ENCODE assay signal across 8 cellular contexts in the genomic region with DNA sequence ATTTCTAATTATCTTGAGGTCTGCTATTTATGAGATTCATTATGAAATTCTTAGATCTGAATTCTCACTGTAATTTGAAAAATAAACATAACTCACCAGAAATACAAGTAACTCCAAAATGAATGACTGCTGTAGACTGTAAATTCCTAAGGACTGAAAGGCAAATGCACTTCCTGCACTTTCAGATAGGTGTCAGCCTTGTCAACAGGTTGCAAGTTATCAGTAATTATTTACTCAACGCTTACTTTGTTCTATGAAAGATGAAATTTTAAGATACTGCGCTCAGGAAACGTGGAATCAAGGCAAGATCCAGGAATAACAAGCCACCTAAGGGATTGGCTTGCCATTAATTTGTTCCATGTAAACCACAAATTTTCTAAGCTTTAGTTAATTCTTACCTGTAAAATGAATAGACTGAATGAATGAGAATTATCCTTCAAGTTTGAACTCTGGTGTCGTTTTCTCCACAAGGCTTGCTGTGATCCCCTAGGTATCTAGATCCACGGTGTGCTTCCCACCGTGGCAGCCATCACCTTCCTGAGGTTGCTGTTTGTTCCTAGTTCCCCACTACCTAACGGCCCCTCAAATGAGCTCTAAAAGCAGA. TPM values are rescaled to one million over a fixed set of nuclear protein-coding genes. Genes with fewer than 3 reads are reported as not detected.
DNase-seq lines count a peak whose midpoint lies in the region; ATAC-seq, FAIRE-seq and TF ChIP-seq lines count a peak whose summit lies in the region.

No MANE protein-coding gene starts in this region.

- H3K14ac ChIP-seq in H1 (ENCODE audit: insufficient read length) = no peak overlapping the region

- POLR2A ChIA-PET in H1 (lab: Charles Lee; ENCODE audit: partially characterized antibody) = interaction anchor here (0.7 kb wide), 1 partner anchor 1399 kb away, joined by 5 read pairs; no protein-coding TSS in a partner anchor

- TF ChIP-seq RAD21 in H1 (IDR thresholded peaks at IDR 0.05 in 1 of 2, conservative IDR thresholded peaks at IDR 0.05 in 1 of 2; ENCODE audit: low read depth in 2 of 2, low read length in 2 of 2) = peak; percentile 86 to 88

- no peak overlapping the region for H4K5ac ChIP-seq in H1 (ENCODE audit: insufficient read length, low read depth, low read length)

- H3K4me1 ChIP-seq in H1 (replicated peaks in 1 of 4; ENCODE audit: control insufficient read depth in 3 of 4, insufficient read depth in 4 of 4, low read length in 3 of 4) = no peaks in the 10 kb centered on the region

- no peak overlapping the region for H4K8ac ChIP-seq in H1 (ENCODE audit: extremely low read depth, insufficient read depth, low read length)

- no peak overlapping the region for H2AK5ac ChIP-seq in H1 (ENCODE audit: low read depth, low read length)

- ATAC-seq in HG03095 (IDR thresholded peaks at IDR 0.05; ENCODE audit: unreplicated experiment) = peak; percentile 71

- H3K4me1 Mint-ChIP-seq in nephron progenitor cell = no peaks in the 10 kb centered on the region

- no peak overlapping the region for H3K4ac ChIP-seq in H1 (replicated peaks; ENCODE audit: insufficient read length, low read depth, low read length)

- TF ChIP-seq EP300 in H1 (IDR thresholded peaks at IDR 0.05; ENCODE audit: borderline replicate concordance in 1 of 2, low read depth in 2 of 2, low read length in 2 of 2) = no peak

- no peak overlapping the region for H3K27ac ChIP-seq in 22Rv1
- no peak overlapping the region for H3K27ac ChIP-seq in H1 (ENCODE audit: low read depth, low read length)

- H2BK5ac ChIP-seq in H1 (ENCODE audit: low read depth, low read length) = no peak overlapping the region

- no peak overlapping the region for H3K4me3 Mint-ChIP-seq in nephron progenitor cell

- no peaks in the 10 kb centered on the region for H3K9me3 Mint-ChIP-seq in nephron progenitor cell

- TF ChIP-seq POLR2A in H1 (IDR thresholded peaks at IDR 0.05; ENCODE audit: control extremely low read depth in 1 of 2, low read depth in 2 of 2, low read length in 2 of 2) = no peak

- no peak overlapping the region for H3K4me2 ChIP-seq in H1 (ENCODE audit: insufficient read depth in 1 of 2, low read depth in 2 of 2, low read length in 2 of 2)

- no peaks in the 10 kb centered on the region for H3K79me2 ChIP-seq in H1 (ENCODE audit: control insufficient read depth in 1 of 2, insufficient read depth in 2 of 2, low read length in 2 of 2)

- no peaks in the 10 kb centered on the region for H3K27me3 ChIP-seq in H1 (replicated peaks in 1 of 4; ENCODE audit: control insufficient read depth in 3 of 4, extremely low read depth in 1 of 4, insufficient read depth in 3 of 4, low read length in 3 of 4)

- no peak overlapping the region for H3K23ac ChIP-seq in H1 (ENCODE audit: insufficient read length)

- no peaks in the 10 kb centered on the region for H3K23me2 ChIP-seq in H1 (ENCODE audit: low read depth, low read length)

- no peak overlapping the region for H3K9ac ChIP-seq in H1 (replicated peaks in 1 of 4; ENCODE audit: extremely low read depth in 1 of 4, low read depth in 3 of 4, low read length in 3 of 4)

- CTCF ChIA-PET in H1 (lab: Charles Lee; ENCODE audit: partially characterized antibody) = interaction anchor here (0.6 to 4.3 kb wide), 31 partner anchors 10 to 1131 kb away, joined by 3 to 30 read pairs (median 3); no protein-coding TSS in a partner anchor

- no peak overlapping the region for H3K27ac Mint-ChIP-seq in nephron progenitor cell

- in situ Hi-C loops in G401 (cut with HindIII; ENCODE audit: low sequenced_read_pairs) = no loop called here

- H3K18ac ChIP-seq in H1 (ENCODE audit: extremely low read depth, low read length) = no peak overlapping the region

- no peak overlapping the region for H3K4me3 ChIP-seq in H1 (ENCODE audit: extremely low read depth in 1 of 4, insufficient read depth in 2 of 4, low read depth in 3 of 4, low read length in 4 of 4)

- H2BK15ac ChIP-seq in H1 (ENCODE audit: low read length) = no peak overlapping the region

- H3K36me3 Mint-ChIP-seq in nephron progenitor cell (ENCODE audit: low read depth) = peaks cover 28% of the 10 kb centered on the region

- peak; percentile 34 for DNase-seq in G401 (ENCODE audit: low spot score)
- DNase-seq in RCC 7860 (ENCODE audit: low spot score) = peak; percentile 50
- no peak for DNase-seq in H1 (ENCODE audit: low read depth in 1 of 2, low spot score in 2 of 2)
- peak; percentile 13 for DNase-seq in nephron progenitor cell
- no peak for DNase-seq in activated effector memory CD4-positive, alpha-beta T cell treated with anti-CD3 and anti-CD28 coated beads, Interleukin-2, amount 50 U/mL, for 16 hours
- no peak for DNase-seq in stimulated activated naive CD4-positive, alpha-beta T cell treated with Interleukin-2 at 50 U/mL for 16 hours (lab: John Stamatoyannopoulos, UW)

- FAIRE-seq in RCC 7860 (lab: Jason Lieb, UNC) = peak; percentile 83
- peak; percentile 82 for FAIRE-seq in H1 (lab: Jason Lieb, UNC)

- H3K56ac ChIP-seq in H1 (replicated peaks; ENCODE audit: insufficient read length, low read depth, low read length) = no peak overlapping the region

- 61% methylated on average over 7 of the region's 7 CpGs; no CpG with 5 or more reads in 1 of the 2 experiments for WGBS in H1 (ENCODE audit: extremely low coverage in 1 of 2, insufficient coverage in 1 of 2, insufficient read length in 1 of 2, insufficient replicate concordance in 2 of 2, low coverage in 1 of 2, low lambda C conversion rate in 2 of 2, missing lambda C conversion rate in 1 of 2), 2 experiments

- peaks cover 0 to 2% of the 10 kb centered on the region in 2 experiments for H4K20me1 ChIP-seq in H1 (replicated peaks in 1 of 2; ENCODE audit: control insufficient read depth in 1 of 2, insufficient read depth in 2 of 2, low read length in 2 of 2)

- H2BK120ac ChIP-seq in H1 (replicated peaks; ENCODE audit: low read depth, low read length) = no peak overlapping the region

- H2AFZ ChIP-seq in H1 (ENCODE audit: low read length) = no peak overlapping the region

- no peaks in the 10 kb centered on the region for H3K27me3 Mint-ChIP-seq in nephron progenitor cell (ENCODE audit: low read depth, poor library complexity)

- TF ChIP-seq CTCF in 22Rv1 (IDR thresholded peaks at IDR 0.05) (peak; percentile 90), H1 (IDR thresholded peaks at IDR 0.05; ENCODE audit: control extremely low read depth in 1 of 3, insufficient read depth in 1 of 3, low read depth in 1 of 3, low read length in 3 of 3) (peak in 2 of 3 experiments; percentile 53 to 85; a peak in 3 of 4 replicates), nephron progenitor cell (IDR thresholded peaks at IDR 0.05) (peak; percentile 81)

- H2BK12ac ChIP-seq in H1 (ENCODE audit: low read depth, low read length) = no peak overlapping the region

- H2BK20ac ChIP-seq in H1 (ENCODE audit: low read length) = no peak overlapping the region

- H3K9me3 ChIP-seq in H1 (ENCODE audit: insufficient read depth in 2 of 2, low read depth in 1 of 2, low read length in 1 of 2) = no peaks in the 10 kb centered on the region

- no peaks in the 10 kb centered on the region for H3K79me1 ChIP-seq in H1 (ENCODE audit: low read depth, low read length)

- no peak overlapping the region for H4K91ac ChIP-seq in H1 (replicated peaks; ENCODE audit: insufficient read length, low read length)

- H3K36me3 ChIP-seq in H1 (ENCODE audit: control insufficient read depth in 2 of 4, insufficient read depth in 4 of 4, low read length in 3 of 4) = peaks cover 0 to 7% (median 2%) of the 10 kb centered on the region in 4 experiments; a peak in 4 of 8 replicates

RNA-seq across cellular contexts. Expression of a gene that starts 12.6 kb away (rescaled TPM):
- 46.3 and 63.2 TPM in 2 replicates for total RNA-seq in G401 (2014; rRNA removed; shearing (Covaris generic))
- 15.6 and 15.8 TPM in 2 replicates for total RNA-seq in H1 (2021; fragmentation: NEBNext Ultra II Directional; extraction: Animal tissue kit (Norgen Biotek cat#: 25700))
- polyA plus RNA-seq in H1 (2011; rRNA removed) = 7.0 and 12.4 TPM in 2 replicates
- polyA plus RNA-seq in H1 (2011; cell fraction: cytosol; rRNA removed) = 12.9 TPM
- polyA plus RNA-seq in H1 (2011; cell fraction: nucleus; rRNA removed) = 6.8 TPM
- polyA plus RNA-seq in H1 (2012, experiment 1 of 2) = 12.7 to 17.0 TPM (median 14.9 TPM) in 4 replicates
- 2.0 TPM for polyA plus RNA-seq in H1 (2012, experiment 2 of 2)
- 11.5 TPM for polyA plus RNA-seq in H1 (2013, experiment 1 of 2)
- 11.7 TPM for polyA plus RNA-seq in H1 (2013, experiment 2 of 2)
- polyA minus RNA-seq in H1 (2011; rRNA and poly(A)+ RNA removed) = 19.3 and 24.9 TPM in 2 replicates
- polyA minus RNA-seq in H1 (2011; cell fraction: cytosol; rRNA and poly(A)+ RNA removed) = 10.6 TPM
- 11.2 TPM for polyA minus RNA-seq in H1 (2011; cell fraction: nucleus; rRNA and poly(A)+ RNA removed)

RNA-seq across cellular contexts. Expression of a gene that starts 27.9 kb away (rescaled TPM):
- 3.1 and 4.8 TPM in 2 replicates for total RNA-seq in G401 (2014; rRNA removed; shearing (Covaris generic))
- 0.84 TPM in 1 of 2 replicates, not detected in the other for total RNA-seq in H1 (2021; fragmentation: NEBNext Ultra II Directional; extraction: Animal tissue kit (Norgen Biotek cat#: 25700))
- 0.74 and 1.2 TPM in 2 replicates for polyA plus RNA-seq in H1 (2011; rRNA removed)
- polyA plus RNA-seq in H1 (2011; cell fraction: cytosol; rRNA removed) = 1.7 TPM
- 2.3 TPM for polyA plus RNA-seq in H1 (2011; cell fraction: nucleus; rRNA removed)
- polyA plus RNA-seq in H1 (2012, experiment 1 of 2) = 0.69 to 1.4 TPM (median 0.96 TPM) in 4 replicates
- not detected for polyA plus RNA-seq in H1 (2012, experiment 2 of 2)
- 0.49 TPM for polyA plus RNA-seq in H1 (2013, experiment 1 of 2)
- 0.57 TPM for polyA plus RNA-seq in H1 (2013, experiment 2 of 2)
- 0.95 and 1.2 TPM in 2 replicates for polyA minus RNA-seq in H1 (2011; rRNA and poly(A)+ RNA removed)
- polyA minus RNA-seq in H1 (2011; cell fraction: cytosol; rRNA and poly(A)+ RNA removed) = not detected
- polyA minus RNA-seq in H1 (2011; cell fraction: nucleus; rRNA and poly(A)+ RNA removed) = 3.2 TPM

RNA-seq across cellular contexts. Expression of a gene that starts 45.1 kb away (rescaled TPM):
- 88.8 and 146 TPM in 2 replicates for total RNA-seq in G401 (2014; rRNA removed; shearing (Covaris generic))
- 118 and 120 TPM in 2 replicates for total RNA-seq in H1 (2021; fragmentation: NEBNext Ultra II Directional; extraction: Animal tissue kit (Norgen Biotek cat#: 25700))
- polyA plus RNA-seq in H1 (2011; rRNA removed) = 16.6 and 33.9 TPM in 2 replicates
- polyA plus RNA-seq in H1 (2011; cell fraction: cytosol; rRNA removed) = 67.7 TPM
- polyA plus RNA-seq in H1 (2011; cell fraction: nucleus; rRNA removed) = 14.7 TPM
- polyA plus RNA-seq in H1 (2012, experiment 1 of 2) = 82.6 to 161 TPM (median 93.6 TPM) in 4 replicates
- polyA plus RNA-seq in H1 (2012, experiment 2 of 2) = 17.0 TPM
- polyA plus RNA-seq in H1 (2013, experiment 1 of 2) = 95.1 TPM
- 91.0 TPM for polyA plus RNA-seq in H1 (2013, experiment 2 of 2)
- polyA minus RNA-seq in H1 (2011; rRNA and poly(A)+ RNA removed) = 19.5 and 21.0 TPM in 2 replicates
- polyA minus RNA-seq in H1 (2011; cell fraction: cytosol; rRNA and poly(A)+ RNA removed) = 24.9 TPM
- 35.0 TPM for polyA minus RNA-seq in H1 (2011; cell fraction: nucleus; rRNA and poly(A)+ RNA removed)

RNA-seq across cellular contexts. Expression of a gene that starts 45.4 kb away (rescaled TPM):
- 143 and 148 TPM in 2 replicates for total RNA-seq in G401 (2014; rRNA removed; shearing (Covaris generic))
- total RNA-seq in H1 (2021; fragmentation: NEBNext Ultra II Directional; extraction: Animal tissue kit (Norgen Biotek cat#: 25700)) = 43.3 and 45.6 TPM in 2 replicates
- polyA plus RNA-seq in H1 (2011; rRNA removed) = 58.0 and 62.6 TPM in 2 replicates
- polyA plus RNA-seq in H1 (2011; cell fraction: cytosol; rRNA removed) = 43.9 TPM
- 58.9 TPM for polyA plus RNA-seq in H1 (2011; cell fraction: nucleus; rRNA removed)
- polyA plus RNA-seq in H1 (2012, experiment 1 of 2) = 41.9 to 46.6 TPM (median 43.4 TPM) in 4 replicates
- 51.2 TPM for polyA plus RNA-seq in H1 (2012, experiment 2 of 2)
- 44.1 TPM for polyA plus RNA-seq in H1 (2013, experiment 1 of 2)
- 43.3 TPM for polyA plus RNA-seq in H1 (2013, experiment 2 of 2)
- 30.3 and 35.2 TPM in 2 replicates for polyA minus RNA-seq in H1 (2011; rRNA and poly(A)+ RNA removed)
- 18.8 TPM for polyA minus RNA-seq in H1 (2011; cell fraction: cytosol; rRNA and poly(A)+ RNA removed)
- 46.9 TPM for polyA minus RNA-seq in H1 (2011; cell fraction: nucleus; rRNA and poly(A)+ RNA removed)

Comparison
In these comparisons a context has a peak if more than half of its experiments do, and no peak if none do; other contexts are left out.
1. DNase-seq: peak in G401 (single experiment), RCC 7860 (single experiment) and nephron progenitor cell (single experiment); none in H1 (0 of 2), activated effector memory CD4-positive, alpha-beta T cell treated with anti-CD3 and anti-CD28 coated beads, Interleukin-2, amount 50 U/mL, for 16 hours (single experiment) and stimulated activated naive CD4-positive, alpha-beta T cell treated with Interleukin-2 at 50 U/mL for 16 hours (single experiment).
2. Peak in every context shown above with its lines, with median percentiles within 50 percentile points of each other: CTCF ChIP-seq.